In genomic region chr16:55003916-55004315, GRCh38 we compare ENCODE assay signal across 31 cellular contexts.
"Had no signal": no experiment of that assay in that cellular context is flagged by ENCODE, and none has a peak within 500 bp of the region (broad histone marks: within the 10 kb centered on the region; RNA-seq: fewer than 3 reads in every experiment).

No MANE protein-coding gene starts in this region.

- H3K4me1 ChIP-seq: adrenal gland, body of pancreas, breast epithelium, Peyer's patch had no signal

- H3K4me2 ChIP-seq: KMS-11 had no signal

- H3K27me3 ChIP-seq: body of pancreas, breast epithelium, Peyer's patch had no signal

- DNase-seq: activated CD4-positive, alpha-beta T cell treated with anti-CD3 and anti-CD28 coated beads for 1 hour; activated CD4-positive, alpha-beta T cell treated with anti-CD3 and anti-CD28 coated beads, Interleukin-2, amount 10 ng/mL, durations not matched to agents 24 days and 14 days; activated CD4-positive, alpha-beta T cell treated with anti-CD3 and anti-CD28 coated beads, Interleukin-2, amount 50 U/mL, for 4 hours; activated CD4-positive, CD25-positive, alpha-beta regulatory T cell; activated CD8-positive, alpha-beta T cell treated with anti-CD3 and anti-CD28 coated beads for 36 hours; activated gamma-delta T cell treated with Interleukin-2 at 50 U/mL for 16 hours; activated naive CD4-positive, alpha-beta T cell treated with anti-CD3 and anti-CD28 coated beads for 36 hours; activated T-cell treated with anti-CD3 and anti-CD28 coated beads, Interleukin-2, amount 50 U/mL, for 24 hours; adrenal gland; body of pancreas; cerebellar nuclear complex; MM.1S; MV-4-11; NCI-H1105; NCI-H1417 treated with DMSO at 0.1 percent for 48 hours; NCI-H187 treated with DMSO at 0.1 percent for 48 hours; NCI-H2081; NCI-H226; NCI-H446 treated with DMSO at 0.1 percent for 48 hours; NCI-H524; NCI-H774; PC-3; Peyer's patch; RPMI8226; SIG-M5; T1000; WERI-Rb-1 had no signal

- H3K9me3 ChIP-seq: adrenal gland, body of pancreas, breast epithelium, Peyer's patch had no signal

- H3K9ac ChIP-seq: KMS-11 had no signal

- H3K4me3 ChIP-seq: adrenal gland, body of pancreas, breast epithelium, Peyer's patch had no signal

- H3K36me3 ChIP-seq: adrenal gland, breast epithelium, Peyer's patch, WERI-Rb-1 had no signal

- H3K27ac ChIP-seq: adrenal gland, body of pancreas, breast epithelium, KMS-11, Peyer's patch, WERI-Rb-1 had no signal

- ATAC-seq: activated CD8-positive, alpha-beta T cell treated with anti-CD3 and anti-CD28 coated beads for 36 hours; activated naive CD4-positive, alpha-beta T cell treated with anti-CD3 and anti-CD28 coated beads, Interleukin-2, amount 50 U/mL, for 72 hours; body of pancreas; PC-3; Right ventricle myocardium inferior had no signal
